Comparison of ENCODE assay signal across 9 cellular contexts in genomic region chr3:194315088-194315964, GRCh38. TPM values are rescaled to one million over a fixed set of nuclear protein-coding genes. Genes with fewer than 3 reads are reported as not detected.
DNase-seq lines count a peak whose midpoint lies in the region; ATAC-seq and TF ChIP-seq lines count a peak whose summit lies in the region.
"Had no signal": no experiment of that assay in that cellular context is flagged by ENCODE, and none has a peak within 500 bp of the region (broad histone marks: within the 10 kb centered on the region; RNA-seq: fewer than 3 reads in every experiment).

No MANE protein-coding gene starts in this region.

- peaks cover 10 to 17% (median 11%) of the 10 kb centered on the region in 3 donors for H3K4me1 Mint-ChIP-seq in CD8-positive, alpha-beta memory T cell
- peaks cover 54% of the 10 kb centered on the region for H3K4me1 Mint-ChIP-seq in mesothelial cell of epicardium

- peak overlapping the region; percentile 59 to 87 (median 79) for H3K4me3 Mint-ChIP-seq in CD8-positive, alpha-beta memory T cell
- H3K4me3 Mint-ChIP-seq in mesothelial cell of epicardium = peak overlapping the region; percentile 58

- peak; percentile 99 for TF ChIP-seq CTCF in mesothelial cell of epicardium (IDR thresholded peaks at IDR 0.05; ENCODE audit: unreplicated experiment)

- peak overlapping the region; percentile 73 for H3K4me3 ChIP-seq in CD8-positive, alpha-beta memory T cell (ENCODE audit: low read length)
- H3K4me3 ChIP-seq in endocrine pancreas (ENCODE audit: control insufficient read depth, insufficient read depth, low read length) = peak overlapping the region; percentile 35

- H3K36me3 ChIP-seq in CD8-positive, alpha-beta memory T cell (ENCODE audit: insufficient read depth, low read length) = no peaks in the 10 kb centered on the region
- H3K36me3 ChIP-seq in endocrine pancreas (ENCODE audit: control insufficient read depth, insufficient read depth, low read length) = no peaks in the 10 kb centered on the region

- DNase-seq in CD8-positive, alpha-beta memory T cell = peak; percentile 67 to 79 (median 77)
- peak; percentile 97 for DNase-seq in NCI-H774 (lab: John Stamatoyannopoulos, UW)
- DNase-seq in activated CD8-positive, alpha-beta memory T cell treated with anti-CD3 and anti-CD28 coated beads for 48 hours (ENCODE audit: low read depth in 2 of 3, low spot score in 2 of 3) = peak; percentile 67 to 80 (median 70)
- peak; percentile 83 to 95 for DNase-seq in mesothelial cell of epicardium (ENCODE audit: low spot score in 2 of 2, unreplicated experiment in 2 of 2)
- peak; percentile 80 for DNase-seq in stimulated activated CD8-positive, alpha-beta memory T cell treated with anti-CD3 and anti-CD28 coated beads, Interleukin-15, amount 100 ng/mL, for 24 hours (ENCODE audit: low read depth)

- H3K9ac ChIP-seq in endocrine pancreas (ENCODE audit: control insufficient read depth, insufficient read depth, low read length) = peak overlapping the region; percentile 8

- H3K27me3 Mint-ChIP-seq in CD8-positive, alpha-beta memory T cell = peaks cover 31 to 67% of the 10 kb centered on the region in 2 donors
- no peaks in the 10 kb centered on the region for H3K27me3 Mint-ChIP-seq in mesothelial cell of epicardium (ENCODE audit: low read depth)

- POLR2A ChIA-PET in CD8-positive, alpha-beta memory T cell (lab: Charles Lee) = no interaction called here

- H3K9me3 Mint-ChIP-seq in CD8-positive, alpha-beta memory T cell = peaks cover 0 to 10% (median 8%) of the 10 kb centered on the region in 5 donors
- H3K9me3 Mint-ChIP-seq in mesothelial cell of epicardium = peaks cover 9% of the 10 kb centered on the region

- H3K27ac Mint-ChIP-seq in CD8-positive, alpha-beta memory T cell = peak overlapping the region in 2 of 8 donors; percentile 25 to 35
- peak overlapping the region; percentile 86 for H3K27ac Mint-ChIP-seq in mesothelial cell of epicardium

- H3K36me3 Mint-ChIP-seq in CD8-positive, alpha-beta memory T cell = peaks cover 0 to 5% (median 0%) of the 10 kb centered on the region in 3 donors
- no peaks in the 10 kb centered on the region for H3K36me3 Mint-ChIP-seq in mesothelial cell of epicardium

- no peaks in the 10 kb centered on the region for H3K9me3 ChIP-seq in CD8-positive, alpha-beta memory T cell (ENCODE audit: low read length)
- peaks cover 7% of the 10 kb centered on the region for H3K9me3 ChIP-seq in endocrine pancreas (ENCODE audit: control insufficient read depth, low read length)

- H3K27ac ChIP-seq in CD8-positive, alpha-beta memory T cell (ENCODE audit: low read depth, low read length) = no peak overlapping the region

- ATAC-seq in GM19463 (IDR thresholded peaks at IDR 0.05; ENCODE audit: unreplicated experiment) (peak; percentile 82), HG03575 (IDR thresholded peaks at IDR 0.05; ENCODE audit: extremely low read depth, insufficient number of reproducible peaks, low FRiP score, unreplicated experiment) (peak; percentile 77)

- CTCF ChIA-PET in CD8-positive, alpha-beta memory T cell (lab: Charles Lee) = interaction anchor here (0.9 to 5.6 kb wide), 21 partner anchors 8 to 1498 kb away, joined by 3 to 72 read pairs (median 5); no protein-coding TSS in a partner anchor

- H3K4me1 ChIP-seq in CD8-positive, alpha-beta memory T cell (ENCODE audit: insufficient read depth, low read length) = peaks cover 12% of the 10 kb centered on the region
- no peaks in the 10 kb centered on the region for H3K4me1 ChIP-seq in endocrine pancreas (ENCODE audit: control insufficient read depth, insufficient read depth, low read length)

- peaks cover 23% of the 10 kb centered on the region for H3K27me3 ChIP-seq in CD8-positive, alpha-beta memory T cell (ENCODE audit: insufficient read depth, low read length, poor library complexity, severe bottlenecking)
- no peaks in the 10 kb centered on the region for H3K27me3 ChIP-seq in endocrine pancreas (ENCODE audit: control insufficient read depth, insufficient read depth, low read length)

RNA-seq across cellular contexts. Expression of gene CPN2, which starts 35.8 kb away (rescaled TPM):
- total RNA-seq in CD8-positive, alpha-beta memory T cell = not detected
- not detected for polyA plus RNA-seq in CD8-positive, alpha-beta memory T cell
- total RNA-seq in mesothelial cell of epicardium = not detected in 3 replicates
- total RNA-seq: glomerular endothelial cell had no signal

RNA-seq across cellular contexts. Expression of gene LRRC15, which starts 54.2 kb away (rescaled TPM):
- not detected for total RNA-seq in CD8-positive, alpha-beta memory T cell
- not detected for polyA plus RNA-seq in CD8-positive, alpha-beta memory T cell
- 0.05 TPM in 1 of 3 replicates, not detected in the others for total RNA-seq in mesothelial cell of epicardium
- total RNA-seq: glomerular endothelial cell had no signal
